In genomic region chr5:132556511-132557424, GRCh38 we compare ENCODE assay signal across 8 cellular contexts. TPM values are rescaled to one million over a fixed set of nuclear protein-coding genes. Genes with fewer than 3 reads are reported as not detected.
A peak's percentile ranks its signal among the peaks of the same experiment; 100 is the strongest.
DNase-seq lines count a peak whose midpoint lies in the region; ATAC-seq and TF ChIP-seq lines count a peak whose summit lies in the region.

TSS of gene RAD50 (plus strand) at chr5:132556977. CDS start at chr5:132557325, 348 bp downstream.

- no peaks in the 10 kb centered on the region for H3K27me3 Mint-ChIP-seq in activated naive CD4-positive, alpha-beta T cell treated with anti-CD3 and anti-CD28 coated beads, Interleukin-2, amount 50 U/mL, for 24 hours

- H3K36me3 ChIP-seq in suprapubic skin: peaks cover 9% of the 10 kb centered on the region

- DNase-seq in NCI-H1092 (lab: John Stamatoyannopoulos, UW) (peak; percentile 74), glomerular endothelial cell (ENCODE audit: extremely low read depth, low read depth, low spot score) (no peak), occipital lobe (lab: John Stamatoyannopoulos, UW) (peak; percentile 86), suprapubic skin (ENCODE audit: low spot score in 2 of 2) (peak; percentile 94 to 96)

- H3K4me3 Mint-ChIP-seq in activated naive CD4-positive, alpha-beta T cell treated with anti-CD3 and anti-CD28 coated beads, Interleukin-2, amount 50 U/mL, for 24 hours: peak within 1 kb of the TSS; percentile 99

- peaks cover 7% of the 10 kb centered on the region for H3K9me3 Mint-ChIP-seq in activated naive CD4-positive, alpha-beta T cell treated with anti-CD3 and anti-CD28 coated beads, Interleukin-2, amount 50 U/mL, for 24 hours

- H3K27ac ChIP-seq in suprapubic skin: peak within 1 kb of the TSS; percentile 90

- peaks cover 3% of the 10 kb centered on the region for H3K36me3 Mint-ChIP-seq in activated naive CD4-positive, alpha-beta T cell treated with anti-CD3 and anti-CD28 coated beads, Interleukin-2, amount 50 U/mL, for 24 hours

- no peaks in the 10 kb centered on the region for H3K9me3 ChIP-seq in suprapubic skin

- peaks cover 34% of the 10 kb centered on the region for H3K4me1 Mint-ChIP-seq in activated naive CD4-positive, alpha-beta T cell treated with anti-CD3 and anti-CD28 coated beads, Interleukin-2, amount 50 U/mL, for 24 hours

- no peak for TF ChIP-seq EP300 in suprapubic skin (IDR thresholded peaks at IDR 0.05)

- peaks cover 20% of the 10 kb centered on the region for H3K4me1 ChIP-seq in suprapubic skin

- H3K4me3 ChIP-seq in GM08714 (ENCODE audit: low read length): peak within 1 kb of the TSS; percentile 87
- peak within 1 kb of the TSS; percentile 83 for H3K4me3 ChIP-seq in suprapubic skin

- no peak for TF ChIP-seq CTCF in suprapubic skin (IDR thresholded peaks at IDR 0.05)

- peak within 1 kb of the TSS; percentile 99 for H3K27ac Mint-ChIP-seq in activated naive CD4-positive, alpha-beta T cell treated with anti-CD3 and anti-CD28 coated beads, Interleukin-2, amount 50 U/mL, for 24 hours

- no peaks in the 10 kb centered on the region for H3K27me3 ChIP-seq in suprapubic skin

- 9% methylated on average over 41 of the region's 60 CpGs for WGBS in suprapubic skin

- ATAC-seq in HG02588 (IDR thresholded peaks at IDR 0.05; ENCODE audit: unreplicated experiment) (peak; percentile 97), SK-N-SH treated with all-trans-retinoic acid at 6 μM for 48 hours (peak; percentile 99)

- TF ChIP-seq POLR2A in suprapubic skin (IDR thresholded peaks at IDR 0.05): peak in 1 of 2 donors; percentile 80

TF ChIP-seq in SK-N-SH treated with all-trans-retinoic acid at 6 μM for 48 hours, 23 proteins besides CTCF, POLR2A, EP300 and RAD21:
- no peak for TF ChIP-seq CSDC2 (CRISPR knock-in tag; IDR thresholded peaks at IDR 0.05)
- TF ChIP-seq, protein P1, sequence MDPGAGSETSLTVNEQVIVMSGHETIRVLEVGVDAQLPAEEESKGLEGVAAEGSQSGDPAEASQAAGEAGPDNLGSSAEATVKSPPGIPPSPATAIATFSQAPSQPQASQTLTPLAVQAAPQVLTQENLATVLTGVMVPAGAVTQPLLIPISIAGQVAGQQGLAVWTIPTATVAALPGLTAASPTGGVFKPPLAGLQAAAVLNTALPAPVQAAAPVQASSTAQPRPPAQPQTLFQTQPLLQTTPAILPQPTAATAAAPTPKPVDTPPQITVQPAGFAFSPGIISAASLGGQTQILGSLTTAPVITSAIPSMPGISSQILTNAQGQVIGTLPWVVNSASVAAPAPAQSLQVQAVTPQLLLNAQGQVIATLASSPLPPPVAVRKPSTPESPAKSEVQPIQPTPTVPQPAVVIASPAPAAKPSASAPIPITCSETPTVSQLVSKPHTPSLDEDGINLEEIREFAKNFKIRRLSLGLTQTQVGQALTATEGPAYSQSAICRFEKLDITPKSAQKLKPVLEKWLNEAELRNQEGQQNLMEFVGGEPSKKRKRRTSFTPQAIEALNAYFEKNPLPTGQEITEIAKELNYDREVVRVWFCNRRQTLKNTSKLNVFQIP (CRISPR knock-in tag; IDR thresholded peaks at IDR 0.05; ENCODE audit: borderline replicate concordance, low read depth): no peak
- no peak for TF ChIP-seq RARB (CRISPR knock-in tag; IDR thresholded peaks at IDR 0.05)
- TF ChIP-seq CREB5 (CRISPR knock-in tag; IDR thresholded peaks at IDR 0.05; ENCODE audit: low read depth): no peak
- TF ChIP-seq ZFP3 (CRISPR knock-in tag; IDR thresholded peaks at IDR 0.05): 0 out of 2 replicates have a peak, but pooled peaks have one; percentile 50
- TF ChIP-seq, protein P2, sequence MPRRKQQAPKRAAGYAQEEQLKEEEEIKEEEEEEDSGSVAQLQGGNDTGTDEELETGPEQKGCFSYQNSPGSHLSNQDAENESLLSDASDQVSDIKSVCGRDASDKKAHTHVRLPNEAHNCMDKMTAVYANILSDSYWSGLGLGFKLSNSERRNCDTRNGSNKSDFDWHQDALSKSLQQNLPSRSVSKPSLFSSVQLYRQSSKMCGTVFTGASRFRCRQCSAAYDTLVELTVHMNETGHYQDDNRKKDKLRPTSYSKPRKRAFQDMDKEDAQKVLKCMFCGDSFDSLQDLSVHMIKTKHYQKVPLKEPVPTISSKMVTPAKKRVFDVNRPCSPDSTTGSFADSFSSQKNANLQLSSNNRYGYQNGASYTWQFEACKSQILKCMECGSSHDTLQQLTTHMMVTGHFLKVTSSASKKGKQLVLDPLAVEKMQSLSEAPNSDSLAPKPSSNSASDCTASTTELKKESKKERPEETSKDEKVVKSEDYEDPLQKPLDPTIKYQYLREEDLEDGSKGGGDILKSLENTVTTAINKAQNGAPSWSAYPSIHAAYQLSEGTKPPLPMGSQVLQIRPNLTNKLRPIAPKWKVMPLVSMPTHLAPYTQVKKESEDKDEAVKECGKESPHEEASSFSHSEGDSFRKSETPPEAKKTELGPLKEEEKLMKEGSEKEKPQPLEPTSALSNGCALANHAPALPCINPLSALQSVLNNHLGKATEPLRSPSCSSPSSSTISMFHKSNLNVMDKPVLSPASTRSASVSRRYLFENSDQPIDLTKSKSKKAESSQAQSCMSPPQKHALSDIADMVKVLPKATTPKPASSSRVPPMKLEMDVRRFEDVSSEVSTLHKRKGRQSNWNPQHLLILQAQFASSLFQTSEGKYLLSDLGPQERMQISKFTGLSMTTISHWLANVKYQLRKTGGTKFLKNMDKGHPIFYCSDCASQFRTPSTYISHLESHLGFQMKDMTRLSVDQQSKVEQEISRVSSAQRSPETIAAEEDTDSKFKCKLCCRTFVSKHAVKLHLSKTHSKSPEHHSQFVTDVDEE (CRISPR knock-in tag; IDR thresholded peaks at IDR 0.05): 0 out of 2 replicates have a peak, but pooled peaks have one; percentile 42
- no peak for TF ChIP-seq SNAI2 (CRISPR knock-in tag; IDR thresholded peaks at IDR 0.05)
- peak; percentile 66; the same call in 1 of the 2 replicates for TF ChIP-seq ZNF8 (CRISPR knock-in tag; IDR thresholded peaks at IDR 0.05)

RNA-seq across cellular contexts. Expression of gene RAD50, which starts in this region (rescaled TPM):
- total RNA-seq in glomerular endothelial cell (18.5 and 18.6 TPM in 2 replicates), occipital lobe (39.3 TPM), suprapubic skin (10 to 100 TPM; 17.3 to 53.4 (median 32.5) TPM)
